In the genomic region with DNA sequence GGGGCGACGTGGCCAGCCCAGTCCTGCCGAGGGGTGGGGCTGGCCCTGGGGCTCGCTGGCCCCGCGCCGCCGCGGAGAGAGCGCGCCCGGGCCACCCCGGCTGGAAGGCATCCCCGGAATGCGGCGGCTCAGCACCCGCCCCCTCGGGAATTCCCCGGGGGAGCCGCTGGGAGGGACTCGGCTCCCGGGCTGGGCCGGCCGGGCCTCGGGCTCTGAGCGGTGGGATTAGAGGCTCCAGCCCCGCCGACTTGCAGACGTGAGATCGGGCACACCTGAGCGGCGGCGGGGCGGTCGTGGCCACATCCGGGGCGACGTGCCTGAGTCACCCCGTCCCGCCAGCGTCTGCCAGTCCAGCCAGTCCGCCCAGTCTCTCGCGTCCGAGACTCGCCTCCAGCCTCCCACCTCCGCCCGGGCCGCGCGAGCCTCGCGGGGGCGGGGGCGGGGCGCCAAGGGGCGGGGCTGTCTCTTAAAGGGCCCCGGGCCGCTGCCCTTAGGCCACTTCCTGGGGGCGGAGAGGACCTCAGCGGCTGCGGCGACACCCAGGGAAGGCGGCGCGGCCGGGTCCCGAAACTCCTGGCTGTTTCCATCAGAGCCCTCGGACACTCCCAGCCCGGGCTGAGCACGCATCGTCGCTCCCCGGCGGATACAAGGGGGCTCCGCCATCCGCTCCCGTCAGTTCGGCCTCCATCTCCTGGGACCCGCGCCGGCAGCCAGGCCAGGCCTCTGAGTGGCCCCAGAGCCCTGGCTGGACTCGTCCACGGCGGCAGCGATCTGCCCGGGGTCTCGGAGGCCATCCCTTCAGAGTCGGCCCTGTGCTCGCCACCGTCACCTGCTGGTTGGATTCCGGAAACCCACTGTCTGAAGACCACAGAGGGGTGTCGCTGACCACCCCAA, we compare ENCODE assay signal across 1 cellular context.
A peak's percentile ranks its signal among the peaks of the same experiment; 100 is the strongest.
TF ChIP-seq lines count a peak whose summit lies in the region.

A gene (plus strand): TSS at position 498 of the 894 bp plus-strand sequence.

TF ChIP-seq in HepG2, 621 proteins besides CTCF, POLR2A, EP300 and RAD21 (continued from another document and continues in another):
- TF ChIP-seq, protein P1, sequence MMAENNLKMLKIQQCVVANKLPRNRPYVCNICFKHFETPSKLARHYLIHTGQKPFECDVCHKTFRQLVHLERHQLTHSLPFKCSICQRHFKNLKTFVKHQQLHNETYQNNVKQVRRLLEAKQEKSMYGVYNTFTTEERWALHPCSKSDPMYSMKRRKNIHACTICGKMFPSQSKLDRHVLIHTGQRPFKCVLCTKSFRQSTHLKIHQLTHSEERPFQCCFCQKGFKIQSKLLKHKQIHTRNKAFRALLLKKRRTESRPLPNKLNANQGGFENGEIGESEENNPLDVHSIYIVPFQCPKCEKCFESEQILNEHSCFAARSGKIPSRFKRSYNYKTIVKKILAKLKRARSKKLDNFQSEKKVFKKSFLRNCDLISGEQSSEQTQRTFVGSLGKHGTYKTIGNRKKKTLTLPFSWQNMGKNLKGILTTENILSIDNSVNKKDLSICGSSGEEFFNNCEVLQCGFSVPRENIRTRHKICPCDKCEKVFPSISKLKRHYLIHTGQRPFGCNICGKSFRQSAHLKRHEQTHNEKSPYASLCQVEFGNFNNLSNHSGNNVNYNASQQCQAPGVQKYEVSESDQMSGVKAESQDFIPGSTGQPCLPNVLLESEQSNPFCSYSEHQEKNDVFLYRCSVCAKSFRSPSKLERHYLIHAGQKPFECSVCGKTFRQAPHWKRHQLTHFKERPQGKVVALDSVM (CRISPR knock-in tag; IDR thresholded peaks at IDR 0.05) = peak; percentile 82
- TF ChIP-seq, protein P2, sequence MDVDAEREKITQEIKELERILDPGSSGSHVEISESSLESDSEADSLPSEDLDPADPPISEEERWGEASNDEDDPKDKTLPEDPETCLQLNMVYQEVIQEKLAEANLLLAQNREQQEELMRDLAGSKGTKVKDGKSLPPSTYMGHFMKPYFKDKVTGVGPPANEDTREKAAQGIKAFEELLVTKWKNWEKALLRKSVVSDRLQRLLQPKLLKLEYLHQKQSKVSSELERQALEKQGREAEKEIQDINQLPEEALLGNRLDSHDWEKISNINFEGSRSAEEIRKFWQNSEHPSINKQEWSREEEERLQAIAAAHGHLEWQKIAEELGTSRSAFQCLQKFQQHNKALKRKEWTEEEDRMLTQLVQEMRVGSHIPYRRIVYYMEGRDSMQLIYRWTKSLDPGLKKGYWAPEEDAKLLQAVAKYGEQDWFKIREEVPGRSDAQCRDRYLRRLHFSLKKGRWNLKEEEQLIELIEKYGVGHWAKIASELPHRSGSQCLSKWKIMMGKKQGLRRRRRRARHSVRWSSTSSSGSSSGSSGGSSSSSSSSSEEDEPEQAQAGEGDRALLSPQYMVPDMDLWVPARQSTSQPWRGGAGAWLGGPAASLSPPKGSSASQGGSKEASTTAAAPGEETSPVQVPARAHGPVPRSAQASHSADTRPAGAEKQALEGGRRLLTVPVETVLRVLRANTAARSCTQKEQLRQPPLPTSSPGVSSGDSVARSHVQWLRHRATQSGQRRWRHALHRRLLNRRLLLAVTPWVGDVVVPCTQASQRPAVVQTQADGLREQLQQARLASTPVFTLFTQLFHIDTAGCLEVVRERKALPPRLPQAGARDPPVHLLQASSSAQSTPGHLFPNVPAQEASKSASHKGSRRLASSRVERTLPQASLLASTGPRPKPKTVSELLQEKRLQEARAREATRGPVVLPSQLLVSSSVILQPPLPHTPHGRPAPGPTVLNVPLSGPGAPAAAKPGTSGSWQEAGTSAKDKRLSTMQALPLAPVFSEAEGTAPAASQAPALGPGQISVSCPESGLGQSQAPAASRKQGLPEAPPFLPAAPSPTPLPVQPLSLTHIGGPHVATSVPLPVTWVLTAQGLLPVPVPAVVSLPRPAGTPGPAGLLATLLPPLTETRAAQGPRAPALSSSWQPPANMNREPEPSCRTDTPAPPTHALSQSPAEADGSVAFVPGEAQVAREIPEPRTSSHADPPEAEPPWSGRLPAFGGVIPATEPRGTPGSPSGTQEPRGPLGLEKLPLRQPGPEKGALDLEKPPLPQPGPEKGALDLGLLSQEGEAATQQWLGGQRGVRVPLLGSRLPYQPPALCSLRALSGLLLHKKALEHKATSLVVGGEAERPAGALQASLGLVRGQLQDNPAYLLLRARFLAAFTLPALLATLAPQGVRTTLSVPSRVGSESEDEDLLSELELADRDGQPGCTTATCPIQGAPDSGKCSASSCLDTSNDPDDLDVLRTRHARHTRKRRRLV (CRISPR knock-in tag; IDR thresholded peaks at IDR 0.05) = no peak
- TF ChIP-seq PHF20 (CRISPR knock-in tag; IDR thresholded peaks at IDR 0.05) (no peak), SRSF1 (optimal IDR thresholded peaks at IDR 0.05; ENCODE audit: low read depth, low read length) (no peak), CCAR2 (optimal IDR thresholded peaks at IDR 0.05; ENCODE audit: low read depth, low read length) (no peak), ZNF264 (CRISPR knock-in tag; IDR thresholded peaks at IDR 0.05) (peak; percentile 67; the same call in 1 of the 2 replicates), ZNF563 (CRISPR knock-in tag; IDR thresholded peaks at IDR 0.05) (no peak), ATF7 (IDR thresholded peaks at IDR 0.05) (no peak), ATF7 (CRISPR knock-in tag; IDR thresholded peaks at IDR 0.05) (no peak), RBM39 (IDR thresholded peaks at IDR 0.05; ENCODE audit: low read depth, low read length, poor library complexity, severe bottlenecking) (no peak), ZMAT3 (CRISPR knock-in tag; conservative IDR thresholded peaks at IDR 0.05) (peak; percentile 87; the same call in 1 of the 2 replicates), SMARCE1 (IDR thresholded peaks at IDR 0.05; ENCODE audit: borderline replicate concordance) (no peak), THAP11 (CRISPR knock-in tag; IDR thresholded peaks at IDR 0.05) (peak; percentile 70), NFE2L1 (CRISPR knock-in tag; IDR thresholded peaks at IDR 0.05; ENCODE audit: borderline replicate concordance) (no peak), IRX3 (CRISPR knock-in tag; IDR thresholded peaks at IDR 0.05; ENCODE audit: borderline replicate concordance, low read depth) (no peak; the same call in 1 of the 2 replicates), CC2D1A (CRISPR knock-in tag; IDR thresholded peaks at IDR 0.05) (no peak), PPARG (CRISPR knock-in tag; conservative IDR thresholded peaks at IDR 0.05) (0 out of 2 replicates have a peak, but pooled peaks have one; percentile 52), ZNF468 (CRISPR knock-in tag; IDR thresholded peaks at IDR 0.05) (no peak), CHD2 (IDR thresholded peaks at IDR 0.05; ENCODE audit: low read depth, low read length) (no peak), ZNF337 (CRISPR knock-in tag; IDR thresholded peaks at IDR 0.05; ENCODE audit: borderline replicate concordance, low read depth) (no peak), SIX1 (CRISPR knock-in tag; IDR thresholded peaks at IDR 0.05; ENCODE audit: borderline replicate concordance) (0 out of 2 replicates have a peak, but pooled peaks have one; percentile 17), SAFB2 (CRISPR knock-in tag; IDR thresholded peaks at IDR 0.05; ENCODE audit: borderline replicate concordance, low read depth) (0 out of 2 replicates have a peak, but pooled peaks have one; percentile 60), ASH2L (IDR thresholded peaks at IDR 0.05; ENCODE audit: insufficient read length, low read depth, low read length) (peak; percentile 56), ZNF878 (CRISPR knock-in tag; IDR thresholded peaks at IDR 0.05) (no peak), ZNF749 (CRISPR knock-in tag; IDR thresholded peaks at IDR 0.05; ENCODE audit: borderline replicate concordance) (peak; percentile 59; the same call in 1 of the 2 replicates)
- TF ChIP-seq, protein P3, sequence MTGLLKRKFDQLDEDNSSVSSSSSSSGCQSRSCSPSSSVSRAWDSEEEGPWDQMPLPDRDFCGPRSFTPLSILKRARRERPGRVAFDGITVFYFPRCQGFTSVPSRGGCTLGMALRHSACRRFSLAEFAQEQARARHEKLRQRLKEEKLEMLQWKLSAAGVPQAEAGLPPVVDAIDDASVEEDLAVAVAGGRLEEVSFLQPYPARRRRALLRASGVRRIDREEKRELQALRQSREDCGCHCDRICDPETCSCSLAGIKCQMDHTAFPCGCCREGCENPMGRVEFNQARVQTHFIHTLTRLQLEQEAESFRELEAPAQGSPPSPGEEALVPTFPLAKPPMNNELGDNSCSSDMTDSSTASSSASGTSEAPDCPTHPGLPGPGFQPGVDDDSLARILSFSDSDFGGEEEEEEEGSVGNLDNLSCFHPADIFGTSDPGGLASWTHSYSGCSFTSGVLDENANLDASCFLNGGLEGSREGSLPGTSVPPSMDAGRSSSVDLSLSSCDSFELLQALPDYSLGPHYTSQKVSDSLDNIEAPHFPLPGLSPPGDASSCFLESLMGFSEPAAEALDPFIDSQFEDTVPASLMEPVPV (CRISPR knock-in tag; IDR thresholded peaks at IDR 0.05) = no peak
- TF ChIP-seq, protein P4, sequence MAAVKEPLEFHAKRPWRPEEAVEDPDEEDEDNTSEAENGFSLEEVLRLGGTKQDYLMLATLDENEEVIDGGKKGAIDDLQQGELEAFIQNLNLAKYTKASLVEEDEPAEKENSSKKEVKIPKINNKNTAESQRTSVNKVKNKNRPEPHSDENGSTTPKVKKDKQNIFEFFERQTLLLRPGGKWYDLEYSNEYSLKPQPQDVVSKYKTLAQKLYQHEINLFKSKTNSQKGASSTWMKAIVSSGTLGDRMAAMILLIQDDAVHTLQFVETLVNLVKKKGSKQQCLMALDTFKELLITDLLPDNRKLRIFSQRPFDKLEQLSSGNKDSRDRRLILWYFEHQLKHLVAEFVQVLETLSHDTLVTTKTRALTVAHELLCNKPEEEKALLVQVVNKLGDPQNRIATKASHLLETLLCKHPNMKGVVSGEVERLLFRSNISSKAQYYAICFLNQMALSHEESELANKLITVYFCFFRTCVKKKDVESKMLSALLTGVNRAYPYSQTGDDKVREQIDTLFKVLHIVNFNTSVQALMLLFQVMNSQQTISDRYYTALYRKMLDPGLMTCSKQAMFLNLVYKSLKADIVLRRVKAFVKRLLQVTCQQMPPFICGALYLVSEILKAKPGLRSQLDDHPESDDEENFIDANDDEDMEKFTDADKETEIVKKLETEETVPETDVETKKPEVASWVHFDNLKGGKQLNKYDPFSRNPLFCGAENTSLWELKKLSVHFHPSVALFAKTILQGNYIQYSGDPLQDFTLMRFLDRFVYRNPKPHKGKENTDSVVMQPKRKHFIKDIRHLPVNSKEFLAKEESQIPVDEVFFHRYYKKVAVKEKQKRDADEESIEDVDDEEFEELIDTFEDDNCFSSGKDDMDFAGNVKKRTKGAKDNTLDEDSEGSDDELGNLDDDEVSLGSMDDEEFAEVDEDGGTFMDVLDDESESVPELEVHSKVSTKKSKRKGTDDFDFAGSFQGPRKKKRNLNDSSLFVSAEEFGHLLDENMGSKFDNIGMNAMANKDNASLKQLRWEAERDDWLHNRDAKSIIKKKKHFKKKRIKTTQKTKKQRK (IDR thresholded peaks at IDR 0.05; ENCODE audit: low read length) = no peak
- TF ChIP-seq, protein P5, sequence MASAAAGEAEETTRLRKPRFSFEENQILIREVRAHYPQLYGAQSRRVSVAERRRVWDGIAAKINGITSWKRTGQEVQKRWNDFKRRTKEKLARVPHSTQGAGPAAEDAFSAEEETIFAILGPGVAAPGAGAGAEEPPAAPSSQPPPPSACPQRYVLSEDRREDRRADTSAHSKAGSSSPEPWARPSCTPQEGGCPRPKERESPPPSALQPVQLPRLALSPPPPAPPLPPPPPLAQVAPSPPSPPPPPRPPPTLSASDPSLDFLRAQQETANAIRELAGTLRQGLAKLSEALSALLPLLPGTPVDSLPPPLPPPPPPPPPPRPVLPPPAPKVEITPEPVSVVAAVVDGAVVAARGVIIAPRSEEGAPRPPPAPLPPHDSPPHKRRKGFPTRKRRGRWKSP (CRISPR knock-in tag; IDR thresholded peaks at IDR 0.05) = no peak
- TF ChIP-seq, protein P6, sequence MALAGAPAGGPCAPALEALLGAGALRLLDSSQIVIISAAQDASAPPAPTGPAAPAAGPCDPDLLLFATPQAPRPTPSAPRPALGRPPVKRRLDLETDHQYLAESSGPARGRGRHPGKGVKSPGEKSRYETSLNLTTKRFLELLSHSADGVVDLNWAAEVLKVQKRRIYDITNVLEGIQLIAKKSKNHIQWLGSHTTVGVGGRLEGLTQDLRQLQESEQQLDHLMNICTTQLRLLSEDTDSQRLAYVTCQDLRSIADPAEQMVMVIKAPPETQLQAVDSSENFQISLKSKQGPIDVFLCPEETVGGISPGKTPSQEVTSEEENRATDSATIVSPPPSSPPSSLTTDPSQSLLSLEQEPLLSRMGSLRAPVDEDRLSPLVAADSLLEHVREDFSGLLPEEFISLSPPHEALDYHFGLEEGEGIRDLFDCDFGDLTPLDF (CRISPR knock-in tag; IDR thresholded peaks at IDR 0.05) = peak; percentile 45; the same call in 1 of the 2 replicates
- TF ChIP-seq, protein P7, sequence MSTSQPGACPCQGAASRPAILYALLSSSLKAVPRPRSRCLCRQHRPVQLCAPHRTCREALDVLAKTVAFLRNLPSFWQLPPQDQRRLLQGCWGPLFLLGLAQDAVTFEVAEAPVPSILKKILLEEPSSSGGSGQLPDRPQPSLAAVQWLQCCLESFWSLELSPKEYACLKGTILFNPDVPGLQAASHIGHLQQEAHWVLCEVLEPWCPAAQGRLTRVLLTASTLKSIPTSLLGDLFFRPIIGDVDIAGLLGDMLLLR (CRISPR knock-in tag; IDR thresholded peaks at IDR 0.05) = peak; percentile 81; the same call in 1 of the 2 replicates
